In genomic region chr12:38316391-38317129, GRCh38 we compare ENCODE assay signal across 8 cellular contexts. TPM values are rescaled to one million over a fixed set of nuclear protein-coding genes. Genes with fewer than 3 reads are reported as not detected.
A peak's percentile ranks its signal among the peaks of the same experiment; 100 is the strongest.
DNase-seq lines count a peak whose midpoint lies in the region; ATAC-seq and TF ChIP-seq lines count a peak whose summit lies in the region.

ALG10B (plus strand) TSS chr12:38316774; CDS start chr12:38316894, 120 bp downstream.

- peaks cover 8% of the 10 kb centered on the region for H3K36me3 ChIP-seq in KOPT-K1 (ENCODE audit: insufficient read depth, low read length)

- intact Hi-C loops in activated T-helper 2 cell treated with anti-CD3 and anti-CD28 coated beads, Interferon-gamma antibody, Interleukin-2, Interleukin-4, amounts not matched to agents 10 μg/mL and 5 μg/mL and 100 μg/mL, durations not matched to agents 14 hours and 24 hours and 36 hours (cut with micrococcal nuclease): loop anchor here (1.0 to 5.0 kb wide), 2 partner anchors 178 to 1126 kb away; partner anchors contain the start of gene KIF21A

- H3K4me3 Mint-ChIP-seq in activated T-helper 2 cell treated with anti-CD3 and anti-CD28 coated beads, Interferon-gamma antibody, Interleukin-2, Interleukin-4, amounts not matched to agents 10 μg/mL and 5 μg/mL and 100 μg/mL, durations not matched to agents 14 hours and 24 hours and 36 hours (ENCODE audit: low read depth): peak within 1 kb of the TSS; percentile 97
- H3K4me3 Mint-ChIP-seq in nephron: peak within 1 kb of the TSS; percentile 95 to 98 (median 95)
- peak within 1 kb of the TSS; percentile 94 for H3K4me3 Mint-ChIP-seq in stimulated activated naive CD8-positive, alpha-beta T cell treated with anti-CD3 and anti-CD28 coated beads, Interleukin-15, Interleukin-2, amounts not matched to agents 100 ng/mL and 50 ng/mL, for 24 hours

- peaks cover 14% of the 10 kb centered on the region for H3K4me1 Mint-ChIP-seq in activated T-helper 2 cell treated with anti-CD3 and anti-CD28 coated beads, Interferon-gamma antibody, Interleukin-2, Interleukin-4, amounts not matched to agents 10 μg/mL and 5 μg/mL and 100 μg/mL, durations not matched to agents 14 hours and 24 hours and 36 hours (ENCODE audit: low read depth)
- peaks cover 10% of the 10 kb centered on the region for H3K4me1 Mint-ChIP-seq in nephron
- H3K4me1 Mint-ChIP-seq in stimulated activated naive CD8-positive, alpha-beta T cell treated with anti-CD3 and anti-CD28 coated beads, Interleukin-15, Interleukin-2, amounts not matched to agents 100 ng/mL and 50 ng/mL, for 24 hours (ENCODE audit: low read depth): peaks cover 22% of the 10 kb centered on the region

- no peaks in the 10 kb centered on the region for H3K9me3 Mint-ChIP-seq in activated T-helper 2 cell treated with anti-CD3 and anti-CD28 coated beads, Interferon-gamma antibody, Interleukin-2, Interleukin-4, amounts not matched to agents 10 μg/mL and 5 μg/mL and 100 μg/mL, durations not matched to agents 14 hours and 24 hours and 36 hours
- no peaks in the 10 kb centered on the region for H3K9me3 Mint-ChIP-seq in nephron
- H3K9me3 Mint-ChIP-seq in stimulated activated naive CD8-positive, alpha-beta T cell treated with anti-CD3 and anti-CD28 coated beads, Interleukin-15, Interleukin-2, amounts not matched to agents 100 ng/mL and 50 ng/mL, for 24 hours: no peaks in the 10 kb centered on the region

- H3K9me3 ChIP-seq in KOPT-K1 (ENCODE audit: insufficient read depth, low read length, poor library complexity, severe bottlenecking): no peaks in the 10 kb centered on the region

- POLR2A ChIA-PET in RWPE1 (lab: Yijun Ruan, JAX; ENCODE audit: low non-redundant PET): interaction anchor here (0.6 to 0.7 kb wide), 2 partner anchors 181 to 1216 kb away, joined by 3 read pairs; no protein-coding TSS in a partner anchor

- DNase-seq in Daoy (ENCODE audit: low read depth) (peak; percentile 95), RWPE1 (ENCODE audit: low spot score) (peak; percentile 92), fibroblast of peridontal ligament (ENCODE audit: extremely low read depth) (peak; percentile 98)
- DNase-seq in activated T-helper 2 cell treated with anti-CD3 and anti-CD28 coated beads, Interferon-gamma antibody, Interleukin-2, Interleukin-4, amounts not matched to agents 10 μg/mL and 5 μg/mL and 100 μg/mL, durations not matched to agents 14 hours and 24 hours and 36 hours (ENCODE audit: low spot score): peak; percentile 90

- no peaks in the 10 kb centered on the region for H3K27me3 Mint-ChIP-seq in activated T-helper 2 cell treated with anti-CD3 and anti-CD28 coated beads, Interferon-gamma antibody, Interleukin-2, Interleukin-4, amounts not matched to agents 10 μg/mL and 5 μg/mL and 100 μg/mL, durations not matched to agents 14 hours and 24 hours and 36 hours (ENCODE audit: low read depth)
- H3K27me3 Mint-ChIP-seq in nephron (ENCODE audit: low read depth): no peaks in the 10 kb centered on the region
- H3K27me3 Mint-ChIP-seq in stimulated activated naive CD8-positive, alpha-beta T cell treated with anti-CD3 and anti-CD28 coated beads, Interleukin-15, Interleukin-2, amounts not matched to agents 100 ng/mL and 50 ng/mL, for 24 hours: no peaks in the 10 kb centered on the region

- CTCF ChIA-PET in RWPE1 (lab: Yijun Ruan, JAX): interaction anchor here (0.6 kb wide), 1 partner anchor 264 kb away, joined by 9 read pairs; no protein-coding TSS in a partner anchor

- H3K27ac Mint-ChIP-seq in activated T-helper 2 cell treated with anti-CD3 and anti-CD28 coated beads, Interferon-gamma antibody, Interleukin-2, Interleukin-4, amounts not matched to agents 10 μg/mL and 5 μg/mL and 100 μg/mL, durations not matched to agents 14 hours and 24 hours and 36 hours: peak within 1 kb of the TSS; percentile 94
- peak within 1 kb of the TSS; percentile 95 to 98 (median 97) for H3K27ac Mint-ChIP-seq in nephron
- H3K27ac Mint-ChIP-seq in stimulated activated naive CD8-positive, alpha-beta T cell treated with anti-CD3 and anti-CD28 coated beads, Interleukin-15, Interleukin-2, amounts not matched to agents 100 ng/mL and 50 ng/mL, for 24 hours: peak within 1 kb of the TSS; percentile 91

- H3K27ac ChIP-seq in KOPT-K1 (ENCODE audit: low read depth, low read length, poor library complexity, severe bottlenecking) (peak within 1 kb of the TSS; percentile 82), RWPE1 (peak within 1 kb of the TSS; percentile 85)

- peak; percentile 54 for TF ChIP-seq CTCF in RWPE1 (conservative IDR thresholded peaks at IDR 0.05; ENCODE audit: low read depth)
- peak; percentile 59 to 78 (median 67) for TF ChIP-seq CTCF in nephron (IDR thresholded peaks at IDR 0.05; ENCODE audit: unreplicated experiment in 3 of 3)

- ATAC-seq in GM21786 (IDR thresholded peaks at IDR 0.05; ENCODE audit: unreplicated experiment): peak; percentile 100

- H3K36me3 Mint-ChIP-seq in activated T-helper 2 cell treated with anti-CD3 and anti-CD28 coated beads, Interferon-gamma antibody, Interleukin-2, Interleukin-4, amounts not matched to agents 10 μg/mL and 5 μg/mL and 100 μg/mL, durations not matched to agents 14 hours and 24 hours and 36 hours (ENCODE audit: low read depth): peaks cover 3% of the 10 kb centered on the region
- peaks cover 7% of the 10 kb centered on the region for H3K36me3 Mint-ChIP-seq in nephron (ENCODE audit: low read depth)
- H3K36me3 Mint-ChIP-seq in stimulated activated naive CD8-positive, alpha-beta T cell treated with anti-CD3 and anti-CD28 coated beads, Interleukin-15, Interleukin-2, amounts not matched to agents 100 ng/mL and 50 ng/mL, for 24 hours (ENCODE audit: low read depth): peaks cover 13% of the 10 kb centered on the region

RNA-seq across cellular contexts. Expression of gene ALG10B, which starts in this region (rescaled TPM):
- total RNA-seq in Daoy (2014; rRNA removed; shearing (Covaris generic)): 3.0 and 4.0 TPM in 2 replicates
- total RNA-seq in activated T-helper 2 cell treated with anti-CD3 and anti-CD28 coated beads, Interferon-gamma antibody, Interleukin-2, Interleukin-4, amounts not matched to agents 10 μg/mL and 5 μg/mL and 100 μg/mL, durations not matched to agents 14 hours and 24 hours and 36 hours: 13.5 and 14.6 TPM in 2 replicates

Comparison
In these comparisons a context has a peak if more than half of its experiments do, and no peak if none do; other contexts are left out.
1. Peak in every context shown above with its lines: DNase-seq, ATAC-seq and H3K27ac ChIP-seq.